ENCODE assay signal across 8 cellular contexts in genomic region chr5:172835246-172836030, GRCh38. TPM values are rescaled to one million over a fixed set of nuclear protein-coding genes. Genes with fewer than 3 reads are reported as not detected.
A peak's percentile ranks its signal among the peaks of the same experiment; 100 is the strongest.
DNase-seq lines count a peak whose midpoint lies in the region; ATAC-seq lines count a peak whose summit lies in the region.

No MANE protein-coding gene starts in this region.

- peak; percentile 15 for DNase-seq in H7
- DNase-seq in activated CD4-positive, alpha-beta memory T cell treated with anti-CD3 and anti-CD28 coated beads, Interleukin-2, amount 10 ng/mL, durations not matched to agents 7 days and 5 days: no peak
- DNase-seq in stimulated activated naive B cell treated with anti-CD40 and anti-IgM and Interleukin-4, amounts not matched to agents 10 μg/mL and 1 μg/mL and 100 μg/mL, for 72 hours: peak; percentile 26
- no peak for DNase-seq in Kasumi-1 (lab: John Stamatoyannopoulos, UW)

- H3K9ac ChIP-seq in iPS-18a (ENCODE audit: low read length): peak overlapping the region; percentile 75

- no peaks in the 10 kb centered on the region for H3K27me3 Mint-ChIP-seq in activated CD4-positive, alpha-beta memory T cell treated with anti-CD3 and anti-CD28 coated beads, Interleukin-2, amount 10 ng/mL, durations not matched to agents 7 days and 5 days
- H3K27me3 Mint-ChIP-seq in stimulated activated naive B cell treated with anti-CD40 and anti-IgM and Interleukin-4, amounts not matched to agents 10 μg/mL and 1 μg/mL and 100 μg/mL, for 72 hours: no peaks in the 10 kb centered on the region

- H3K9me3 Mint-ChIP-seq in activated CD4-positive, alpha-beta memory T cell treated with anti-CD3 and anti-CD28 coated beads, Interleukin-2, amount 10 ng/mL, durations not matched to agents 7 days and 5 days: no peaks in the 10 kb centered on the region
- H3K9me3 Mint-ChIP-seq in stimulated activated naive B cell treated with anti-CD40 and anti-IgM and Interleukin-4, amounts not matched to agents 10 μg/mL and 1 μg/mL and 100 μg/mL, for 72 hours: no peaks in the 10 kb centered on the region

- peak overlapping the region; percentile 78 for H3K4me3 Mint-ChIP-seq in activated CD4-positive, alpha-beta memory T cell treated with anti-CD3 and anti-CD28 coated beads, Interleukin-2, amount 10 ng/mL, durations not matched to agents 7 days and 5 days
- H3K4me3 Mint-ChIP-seq in stimulated activated naive B cell treated with anti-CD40 and anti-IgM and Interleukin-4, amounts not matched to agents 10 μg/mL and 1 μg/mL and 100 μg/mL, for 72 hours: peak overlapping the region; percentile 91 to 95

- H3K27me3 ChIP-seq in H7 (ENCODE audit: control insufficient read depth, insufficient read depth, low read length) (no peaks in the 10 kb centered on the region), iPS-18a (ENCODE audit: control insufficient read depth, insufficient read depth, low read length) (no peaks in the 10 kb centered on the region)

- peak overlapping the region; percentile 80 for H3K4me3 ChIP-seq in H7 (ENCODE audit: insufficient read depth, low read depth, low read length)
- H3K4me3 ChIP-seq in iPS-18a (ENCODE audit: low read length): peak overlapping the region; percentile 74

- H3K9me3 ChIP-seq in iPS-18a (ENCODE audit: control insufficient read depth, low read depth, low read length): no peaks in the 10 kb centered on the region

- H3K4me1 Mint-ChIP-seq in activated CD4-positive, alpha-beta memory T cell treated with anti-CD3 and anti-CD28 coated beads, Interleukin-2, amount 10 ng/mL, durations not matched to agents 7 days and 5 days: peaks cover 44% of the 10 kb centered on the region
- peaks cover 45 to 55% of the 10 kb centered on the region in 2 donors for H3K4me1 Mint-ChIP-seq in stimulated activated naive B cell treated with anti-CD40 and anti-IgM and Interleukin-4, amounts not matched to agents 10 μg/mL and 1 μg/mL and 100 μg/mL, for 72 hours

- H3K36me3 ChIP-seq in H7 (replicated peaks; ENCODE audit: control insufficient read depth, insufficient read depth, low read length): no peaks in the 10 kb centered on the region; the same call in none of the 2 replicates
- H3K36me3 ChIP-seq in iPS-18a (ENCODE audit: control insufficient read depth, low read depth, low read length): no peaks in the 10 kb centered on the region

- peaks cover 14% of the 10 kb centered on the region for H3K4me1 ChIP-seq in iPS-18a (ENCODE audit: control insufficient read depth, low read depth, low read length)

- ATAC-seq in stimulated activated naive B cell treated with anti-CD40 and anti-IgM and Interleukin-4, amounts not matched to agents 10 μg/mL and 1 μg/mL and 100 μg/mL, for 72 hours (replicated peaks): peak; percentile 0 to 1
- ATAC-seq in HG02642 (IDR thresholded peaks at IDR 0.05; ENCODE audit: poor library complexity, unreplicated experiment): no peak
- no peak for ATAC-seq in GM19397 (IDR thresholded peaks at IDR 0.05; ENCODE audit: unreplicated experiment)
- no peak for ATAC-seq in GM19463 (IDR thresholded peaks at IDR 0.05; ENCODE audit: unreplicated experiment)

- H3K36me3 Mint-ChIP-seq in activated CD4-positive, alpha-beta memory T cell treated with anti-CD3 and anti-CD28 coated beads, Interleukin-2, amount 10 ng/mL, durations not matched to agents 7 days and 5 days (ENCODE audit: low read depth): no peaks in the 10 kb centered on the region
- peaks cover 2 to 33% of the 10 kb centered on the region in 2 donors for H3K36me3 Mint-ChIP-seq in stimulated activated naive B cell treated with anti-CD40 and anti-IgM and Interleukin-4, amounts not matched to agents 10 μg/mL and 1 μg/mL and 100 μg/mL, for 72 hours

- H3K27ac Mint-ChIP-seq in activated CD4-positive, alpha-beta memory T cell treated with anti-CD3 and anti-CD28 coated beads, Interleukin-2, amount 10 ng/mL, durations not matched to agents 7 days and 5 days: no peak overlapping the region
- H3K27ac Mint-ChIP-seq in stimulated activated naive B cell treated with anti-CD40 and anti-IgM and Interleukin-4, amounts not matched to agents 10 μg/mL and 1 μg/mL and 100 μg/mL, for 72 hours: peak overlapping the region; percentile 95

- POLR2A ChIA-PET in activated CD4-positive, alpha-beta memory T cell treated with anti-CD3 and anti-CD28 coated beads, Interleukin-2, amount 10 ng/mL, durations not matched to agents 7 days and 5 days (lab: Charles Lee): interaction anchor here (0.7 to 3.2 kb wide), 4 partner anchors 57 to 148 kb away, joined by 3 to 26 read pairs (median 4); partner anchors contain the start of genes ATP6V0E1 and DUSP1

- CTCF ChIA-PET in activated CD4-positive, alpha-beta memory T cell treated with anti-CD3 and anti-CD28 coated beads, Interleukin-2, amount 10 ng/mL, durations not matched to agents 7 days and 5 days (lab: Charles Lee): interaction anchor here (1.1 kb wide), 1 partner anchor 63 kb away, joined by 7 read pairs; no protein-coding TSS in a partner anchor

- H3K27ac ChIP-seq in iPS-18a (ENCODE audit: low read length): no peak overlapping the region

RNA-seq across cellular contexts. Expression of gene ERGIC1, which starts 1.4 kb away (rescaled TPM):
- 97.7 and 102 TPM in 2 replicates for total RNA-seq in H7 (2014; rRNA removed; shearing (Covaris generic))
- total RNA-seq in activated CD4-positive, alpha-beta memory T cell treated with anti-CD3 and anti-CD28 coated beads, Interleukin-2, amount 10 ng/mL, durations not matched to agents 7 days and 5 days: 10 to 100 TPM; 36.1 to 37.2 TPM

Comparison
In these comparisons a context has a peak if more than half of its experiments do, and no peak if none do; other contexts are left out.
1. DNase-seq: peak in H7 (single experiment) and stimulated activated naive B cell treated with anti-CD40 and anti-IgM and Interleukin-4, amounts not matched to agents 10 μg/mL and 1 μg/mL and 100 μg/mL, for 72 hours (single experiment); none in activated CD4-positive, alpha-beta memory T cell treated with anti-CD3 and anti-CD28 coated beads, Interleukin-2, amount 10 ng/mL, durations not matched to agents 7 days and 5 days (single experiment) and Kasumi-1 (0 of 2).
2. ATAC-seq: peak in stimulated activated naive B cell treated with anti-CD40 and anti-IgM and Interleukin-4, amounts not matched to agents 10 μg/mL and 1 μg/mL and 100 μg/mL, for 72 hours (2 of 2); none in HG02642 (single experiment), GM19397 (single experiment) and GM19463 (single experiment).